In genomic region chr17:75959839-75960511, GRCh38 we compare ENCODE assay signal across 17 cellular contexts.
"Had no signal": no experiment of that assay in that cellular context is flagged by ENCODE, and none has a peak within 500 bp of the region (broad histone marks: within the 10 kb centered on the region; RNA-seq: fewer than 3 reads in every experiment).

No MANE protein-coding gene starts in this region.

- H3K4me3 Mint-ChIP-seq: activated CD4-positive, alpha-beta memory T cell treated with anti-CD3 and anti-CD28 coated beads, Interleukin-2, amount 10 ng/mL, durations not matched to agents 7 days and 5 days; activated CD4-positive, alpha-beta T cell treated with anti-CD3 and anti-CD28 coated beads for 36 hours; activated naive CD8-positive, alpha-beta T cell treated with anti-CD3 and anti-CD28 coated beads, Interleukin-2, amount 10 ng/mL, durations not matched to agents 7 days and 5 days; activated T-cell treated with anti-CD3 and anti-CD28 coated beads, Interleukin-2, amount 50 U/mL, for 72 hours; memory B cell; nephron progenitor cell; stimulated activated naive CD8-positive, alpha-beta T cell treated with anti-CD3 and anti-CD28 coated beads, Interleukin-15, amount 100 ng/mL, for 72 hours had no signal

- H3K4me3 ChIP-seq: left ventricle myocardium inferior, ovary, vagina had no signal

- H3K27ac Mint-ChIP-seq: activated CD4-positive, alpha-beta memory T cell treated with anti-CD3 and anti-CD28 coated beads, Interleukin-2, amount 10 ng/mL, durations not matched to agents 7 days and 5 days; activated CD4-positive, alpha-beta T cell treated with anti-CD3 and anti-CD28 coated beads for 36 hours; activated naive CD8-positive, alpha-beta T cell treated with anti-CD3 and anti-CD28 coated beads, Interleukin-2, amount 10 ng/mL, durations not matched to agents 7 days and 5 days; memory B cell; nephron progenitor cell; stimulated activated naive CD8-positive, alpha-beta T cell treated with anti-CD3 and anti-CD28 coated beads, Interleukin-15, amount 100 ng/mL, for 72 hours had no signal

- ATAC-seq: activated CD4-positive, alpha-beta T cell treated with anti-CD3 and anti-CD28 coated beads for 36 hours; activated T-cell treated with anti-CD3 and anti-CD28 coated beads, Interleukin-2, amount 50 U/mL, for 72 hours; foreskin keratinocyte; stimulated activated naive CD8-positive, alpha-beta T cell treated with anti-CD3 and anti-CD28 coated beads, Interleukin-15, amount 100 ng/mL, for 72 hours had no signal

- H3K4me1 Mint-ChIP-seq: activated CD4-positive, alpha-beta memory T cell treated with anti-CD3 and anti-CD28 coated beads, Interleukin-2, amount 10 ng/mL, durations not matched to agents 7 days and 5 days; activated naive CD8-positive, alpha-beta T cell treated with anti-CD3 and anti-CD28 coated beads, Interleukin-2, amount 10 ng/mL, durations not matched to agents 7 days and 5 days; nephron progenitor cell had no signal

- H3K4me1 ChIP-seq: foreskin keratinocyte had no signal

- DNase-seq: activated CD4-positive, alpha-beta memory T cell treated with anti-CD3 and anti-CD28 coated beads, Interleukin-2, amount 10 ng/mL, durations not matched to agents 7 days and 5 days; activated CD4-positive, alpha-beta T cell treated with anti-CD3 and anti-CD28 coated beads for 36 hours; activated CD8-positive, alpha-beta memory T cell treated with anti-CD3 and anti-CD28 coated beads, Interleukin-2, amount 50 U/mL, for 4 hours; activated gamma-delta T cell treated with Interleukin-2 at 50 U/mL for 16 hours; activated naive CD8-positive, alpha-beta T cell treated with anti-CD3 and anti-CD28 coated beads, Interleukin-2, amount 10 ng/mL, durations not matched to agents 7 days and 5 days; activated T-cell treated with anti-CD3 and anti-CD28 coated beads, Interleukin-2, amount 50 U/mL, for 72 hours; aorta; foreskin keratinocyte; islet precursor cell; left ventricle myocardium inferior; nephron progenitor cell; ovary; stimulated activated CD4-positive, alpha-beta T cell treated with anti-CD3 and anti-CD28 coated beads, Interleukin-4, amount 100 ng/mL, for 4 hours; stimulated activated naive CD8-positive, alpha-beta T cell treated with anti-CD3 and anti-CD28 coated beads, Interleukin-15, amount 100 ng/mL, for 72 hours; T1000 had no signal

- H3K36me3 ChIP-seq: ovary had no signal

- H3K27ac ChIP-seq: foreskin keratinocyte, left ventricle myocardium inferior, ovary, vagina had no signal

- H3K27me3 ChIP-seq: foreskin keratinocyte, ovary, vagina had no signal

- H3K9me3 Mint-ChIP-seq: activated CD4-positive, alpha-beta memory T cell treated with anti-CD3 and anti-CD28 coated beads, Interleukin-2, amount 10 ng/mL, durations not matched to agents 7 days and 5 days; activated naive CD8-positive, alpha-beta T cell treated with anti-CD3 and anti-CD28 coated beads, Interleukin-2, amount 10 ng/mL, durations not matched to agents 7 days and 5 days; activated T-cell treated with anti-CD3 and anti-CD28 coated beads, Interleukin-2, amount 50 U/mL, for 72 hours; memory B cell; stimulated activated naive CD8-positive, alpha-beta T cell treated with anti-CD3 and anti-CD28 coated beads, Interleukin-15, amount 100 ng/mL, for 72 hours had no signal

- H3K27me3 Mint-ChIP-seq: activated CD4-positive, alpha-beta memory T cell treated with anti-CD3 and anti-CD28 coated beads, Interleukin-2, amount 10 ng/mL, durations not matched to agents 7 days and 5 days; activated CD4-positive, alpha-beta T cell treated with anti-CD3 and anti-CD28 coated beads for 36 hours; activated naive CD8-positive, alpha-beta T cell treated with anti-CD3 and anti-CD28 coated beads, Interleukin-2, amount 10 ng/mL, durations not matched to agents 7 days and 5 days; memory B cell; stimulated activated naive CD8-positive, alpha-beta T cell treated with anti-CD3 and anti-CD28 coated beads, Interleukin-15, amount 100 ng/mL, for 72 hours had no signal

- H3K9me3 ChIP-seq: left ventricle myocardium inferior, ovary, vagina had no signal
